24 cellular contexts compared by ENCODE assay signal in the genomic region with DNA sequence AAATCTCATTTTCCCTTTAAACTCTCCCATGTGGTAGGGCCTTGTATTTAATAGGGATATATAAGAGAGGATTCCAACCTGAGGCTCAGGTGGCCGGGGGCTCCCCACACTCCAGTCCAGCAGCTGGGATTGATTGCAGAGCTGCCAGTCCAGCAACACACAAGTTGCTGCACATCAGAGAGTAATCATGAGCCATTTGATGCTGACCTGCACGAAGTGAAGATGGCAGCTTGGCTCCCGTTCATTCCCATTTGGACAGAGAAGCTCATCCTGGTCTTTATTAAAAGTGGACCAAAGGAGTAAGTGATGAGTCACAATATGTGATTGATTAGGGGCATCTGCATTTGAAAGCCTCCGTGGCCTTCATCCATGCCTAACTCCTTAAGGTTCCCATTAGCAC.
"Had no signal": no experiment of that assay in that cellular context is flagged by ENCODE, and none has a peak within 500 bp of the region (broad histone marks: within the 10 kb centered on the region; RNA-seq: fewer than 3 reads in every experiment).

No MANE protein-coding gene starts in this region.

- H3K4me3 ChIP-seq: neural progenitor cell, psoas muscle, right lobe of liver, sigmoid colon, stomach, thoracic aorta, thyroid gland, tibial nerve, upper lobe of left lung, vagina had no signal

- DNase-seq: naive thymus-derived CD4-positive, alpha-beta T cell; natural killer cell; occipital lobe; posterior cingulate gyrus; psoas muscle; right cardiac atrium; right lobe of liver; sigmoid colon; small intestine; stimulated activated CD4-positive, alpha-beta T cell treated with anti-CD3 and anti-CD28 coated beads, Interleukin-12 subunit alpha, Interleukin-12 subunit beta, amount 100 ng/mL, for 4 hours; stimulated activated CD4-positive, alpha-beta T cell treated with anti-CD3 and anti-CD28 coated beads, Interleukin-1b, Interleukin-23, amount 100 ng/mL, for 48 hours; stimulated activated CD4-positive, alpha-beta T cell treated with anti-CD3 and anti-CD28 coated beads, Interleukin-4, amount 100 ng/mL, for 1 hour; stimulated activated CD4-positive, alpha-beta T cell treated with anti-CD3 and anti-CD28 coated beads, Interleukin-4, amount 100 ng/mL, for 4 hours; stimulated activated CD8-positive, alpha-beta memory T cell treated with anti-CD3 and anti-CD28 coated beads, Interleukin-4, amount 100 ng/mL, for 48 hours; stimulated activated naive CD4-positive, alpha-beta T cell treated with Interleukin-2 at 50 U/mL for 16 hours; stomach; thyroid gland; trophoblast cell; upper lobe of left lung had no signal

- ATAC-seq: naive thymus-derived CD4-positive, alpha-beta T cell; natural killer cell; psoas muscle; right cardiac atrium; right lobe of liver; stimulated activated memory B cell treated with anti-CD40 and anti-IgM and Interleukin-4, amounts not matched to agents 10 μg/mL and 1 μg/mL and 100 μg/mL, for 72 hours had no signal
